ENCODE assay signal across 2 cellular contexts in genomic region chr16:4696172-4696904, GRCh38.
TF ChIP-seq lines count a peak whose summit lies in the region.

No MANE protein-coding gene starts in this region.

TF ChIP-seq in IMR-90, 13 proteins besides CTCF, POLR2A, EP300 and RAD21:
- TF ChIP-seq FOS (IDR thresholded peaks at IDR 0.05; ENCODE audit: low read depth, low read length) (no peak), MAZ (IDR thresholded peaks at IDR 0.05; ENCODE audit: borderline replicate concordance, low read depth, low read length) (no peak), SMC3 (IDR thresholded peaks at IDR 0.05; ENCODE audit: low read depth, low read length) (no peak), USF2 (IDR thresholded peaks at IDR 0.05; ENCODE audit: low read depth, low read length) (no peak), RCOR1 (IDR thresholded peaks at IDR 0.05; ENCODE audit: insufficient replicate concordance, low read length) (no peak), MXI1 (IDR thresholded peaks at IDR 0.05; ENCODE audit: borderline replicate concordance, low read depth, low read length) (no peak), RFX5 (IDR thresholded peaks at IDR 0.05; ENCODE audit: low read depth, low read length) (no peak), BHLHE40 (IDR thresholded peaks at IDR 0.05; ENCODE audit: low read depth, low read length) (no peak), MAFK (IDR thresholded peaks at IDR 0.05; ENCODE audit: low read depth, low read length) (no peak)

TF ChIP-seq in HepG2, 621 proteins besides CTCF, POLR2A, EP300 and RAD21:
- TF ChIP-seq AGO2 (optimal IDR thresholded peaks at IDR 0.05; ENCODE audit: low read depth, low read length): peak; percentile 76
- 0 out of 2 replicates have a peak, but pooled peaks have one; percentile 16 for TF ChIP-seq ZFY (CRISPR knock-in tag; IDR thresholded peaks at IDR 0.05)
- TF ChIP-seq RBFOX2 (IDR thresholded peaks at IDR 0.05; ENCODE audit: low read depth, low read length): peak; percentile 60
- TF ChIP-seq LCORL (IDR thresholded peaks at IDR 0.05): no peak
- TF ChIP-seq LCORL (CRISPR knock-in tag; IDR thresholded peaks at IDR 0.05): no peak
- TF ChIP-seq THYN1 (CRISPR knock-in tag; IDR thresholded peaks at IDR 0.05; ENCODE audit: borderline replicate concordance, low read depth): no peak
- no peak for TF ChIP-seq GPBP1L1 (CRISPR knock-in tag; IDR thresholded peaks at IDR 0.05)
- no peak for TF ChIP-seq ZNF430 (CRISPR knock-in tag; IDR thresholded peaks at IDR 0.05)
- TF ChIP-seq ZNF782 (CRISPR knock-in tag; IDR thresholded peaks at IDR 0.05; ENCODE audit: borderline replicate concordance): no peak
